ENCODE assay signal across 1 cellular context in genomic region chr2:109162367-109162766, GRCh38. TPM values are rescaled to one million over a fixed set of nuclear protein-coding genes. Genes with fewer than 3 reads are reported as not detected.
"Had no signal": no experiment of that assay in that cellular context is flagged by ENCODE, and none has a peak within 500 bp of the region (broad histone marks: within the 10 kb centered on the region; RNA-seq: fewer than 3 reads in every experiment).

No MANE protein-coding gene starts in this region.

RNA-seq across cellular contexts. Expression of gene SH3RF3, which starts 33.4 kb away (rescaled TPM):
- polyA plus RNA-seq: immature natural killer cell had no signal
